Comparison of ENCODE assay signal across 1 cellular context in the genomic region with DNA sequence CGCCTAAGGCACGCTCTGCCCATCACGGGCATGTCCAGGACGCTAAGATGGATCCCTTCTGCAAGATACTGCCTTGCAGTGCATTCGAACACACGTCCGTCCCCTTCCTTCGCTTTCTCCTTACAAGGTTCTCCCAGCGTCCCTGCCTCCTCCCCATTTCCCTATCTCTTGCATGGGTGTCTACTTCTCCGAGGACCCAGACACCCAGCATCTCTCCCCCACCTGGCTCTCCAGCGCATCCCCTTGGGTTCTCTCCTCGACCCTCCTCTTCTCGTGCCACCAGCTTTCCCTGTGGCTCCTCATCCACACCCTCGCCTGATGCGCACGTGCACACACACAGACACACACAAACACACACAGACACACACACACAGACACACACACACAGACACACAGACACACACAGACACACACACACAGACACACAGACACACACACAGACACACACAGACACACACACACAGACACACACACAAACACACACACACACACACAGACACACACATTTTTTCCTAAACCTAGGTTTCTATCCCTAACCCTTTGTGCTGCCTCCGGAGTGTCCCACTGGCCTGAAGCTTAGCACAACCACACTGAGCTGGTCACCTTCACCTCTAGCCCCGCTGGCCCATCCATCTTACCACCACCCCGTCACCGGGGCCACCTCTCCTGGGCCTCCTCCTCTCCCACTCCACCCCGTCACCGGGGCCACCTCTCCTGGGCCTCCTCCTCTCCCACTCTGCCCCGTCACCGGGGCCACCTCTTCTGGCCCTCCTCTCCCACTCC.
TF ChIP-seq lines count a peak whose summit lies in the region.

No MANE protein-coding gene starts in this region.

TF ChIP-seq in HepG2, 621 proteins besides CTCF, POLR2A, EP300 and RAD21 (continued from another document):
- TF ChIP-seq GABPA (IDR thresholded peaks at IDR 0.05; ENCODE audit: low read depth, low read length), result no peak
- no peak for TF ChIP-seq GABPA (CRISPR knock-in tag; IDR thresholded peaks at IDR 0.05; ENCODE audit: low read depth)
- TF ChIP-seq HES4 (CRISPR knock-in tag; IDR thresholded peaks at IDR 0.05; ENCODE audit: borderline replicate concordance), result 0 out of 2 replicates have a peak, but pooled peaks have one; percentile 39
- no peak for TF ChIP-seq NFKBIZ (CRISPR knock-in tag; IDR thresholded peaks at IDR 0.05)
- no peak for TF ChIP-seq ZNF770 (CRISPR knock-in tag; IDR thresholded peaks at IDR 0.05)
- no peak for TF ChIP-seq TARDBP (CRISPR knock-in tag; IDR thresholded peaks at IDR 0.05)
- TF ChIP-seq LRRFIP1 (CRISPR knock-in tag; conservative IDR thresholded peaks at IDR 0.05), result no peak
- TF ChIP-seq, protein P1, sequence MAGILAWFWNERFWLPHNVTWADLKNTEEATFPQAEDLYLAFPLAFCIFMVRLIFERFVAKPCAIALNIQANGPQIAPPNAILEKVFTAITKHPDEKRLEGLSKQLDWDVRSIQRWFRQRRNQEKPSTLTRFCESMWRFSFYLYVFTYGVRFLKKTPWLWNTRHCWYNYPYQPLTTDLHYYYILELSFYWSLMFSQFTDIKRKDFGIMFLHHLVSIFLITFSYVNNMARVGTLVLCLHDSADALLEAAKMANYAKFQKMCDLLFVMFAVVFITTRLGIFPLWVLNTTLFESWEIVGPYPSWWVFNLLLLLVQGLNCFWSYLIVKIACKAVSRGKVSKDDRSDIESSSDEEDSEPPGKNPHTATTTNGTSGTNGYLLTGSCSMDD (CRISPR knock-in tag; IDR thresholded peaks at IDR 0.05), result no peak
- TF ChIP-seq, protein P2, sequence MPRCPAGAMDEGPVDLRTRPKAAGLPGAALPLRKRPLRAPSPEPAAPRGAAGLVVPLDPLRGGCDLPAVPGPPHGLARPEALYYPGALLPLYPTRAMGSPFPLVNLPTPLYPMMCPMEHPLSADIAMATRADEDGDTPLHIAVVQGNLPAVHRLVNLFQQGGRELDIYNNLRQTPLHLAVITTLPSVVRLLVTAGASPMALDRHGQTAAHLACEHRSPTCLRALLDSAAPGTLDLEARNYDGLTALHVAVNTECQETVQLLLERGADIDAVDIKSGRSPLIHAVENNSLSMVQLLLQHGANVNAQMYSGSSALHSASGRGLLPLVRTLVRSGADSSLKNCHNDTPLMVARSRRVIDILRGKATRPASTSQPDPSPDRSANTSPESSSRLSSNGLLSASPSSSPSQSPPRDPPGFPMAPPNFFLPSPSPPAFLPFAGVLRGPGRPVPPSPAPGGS (CRISPR knock-in tag; IDR thresholded peaks at IDR 0.05), result no peak
- TF ChIP-seq BCL6 (CRISPR knock-in tag; IDR thresholded peaks at IDR 0.05), result no peak
- TF ChIP-seq, protein P3, sequence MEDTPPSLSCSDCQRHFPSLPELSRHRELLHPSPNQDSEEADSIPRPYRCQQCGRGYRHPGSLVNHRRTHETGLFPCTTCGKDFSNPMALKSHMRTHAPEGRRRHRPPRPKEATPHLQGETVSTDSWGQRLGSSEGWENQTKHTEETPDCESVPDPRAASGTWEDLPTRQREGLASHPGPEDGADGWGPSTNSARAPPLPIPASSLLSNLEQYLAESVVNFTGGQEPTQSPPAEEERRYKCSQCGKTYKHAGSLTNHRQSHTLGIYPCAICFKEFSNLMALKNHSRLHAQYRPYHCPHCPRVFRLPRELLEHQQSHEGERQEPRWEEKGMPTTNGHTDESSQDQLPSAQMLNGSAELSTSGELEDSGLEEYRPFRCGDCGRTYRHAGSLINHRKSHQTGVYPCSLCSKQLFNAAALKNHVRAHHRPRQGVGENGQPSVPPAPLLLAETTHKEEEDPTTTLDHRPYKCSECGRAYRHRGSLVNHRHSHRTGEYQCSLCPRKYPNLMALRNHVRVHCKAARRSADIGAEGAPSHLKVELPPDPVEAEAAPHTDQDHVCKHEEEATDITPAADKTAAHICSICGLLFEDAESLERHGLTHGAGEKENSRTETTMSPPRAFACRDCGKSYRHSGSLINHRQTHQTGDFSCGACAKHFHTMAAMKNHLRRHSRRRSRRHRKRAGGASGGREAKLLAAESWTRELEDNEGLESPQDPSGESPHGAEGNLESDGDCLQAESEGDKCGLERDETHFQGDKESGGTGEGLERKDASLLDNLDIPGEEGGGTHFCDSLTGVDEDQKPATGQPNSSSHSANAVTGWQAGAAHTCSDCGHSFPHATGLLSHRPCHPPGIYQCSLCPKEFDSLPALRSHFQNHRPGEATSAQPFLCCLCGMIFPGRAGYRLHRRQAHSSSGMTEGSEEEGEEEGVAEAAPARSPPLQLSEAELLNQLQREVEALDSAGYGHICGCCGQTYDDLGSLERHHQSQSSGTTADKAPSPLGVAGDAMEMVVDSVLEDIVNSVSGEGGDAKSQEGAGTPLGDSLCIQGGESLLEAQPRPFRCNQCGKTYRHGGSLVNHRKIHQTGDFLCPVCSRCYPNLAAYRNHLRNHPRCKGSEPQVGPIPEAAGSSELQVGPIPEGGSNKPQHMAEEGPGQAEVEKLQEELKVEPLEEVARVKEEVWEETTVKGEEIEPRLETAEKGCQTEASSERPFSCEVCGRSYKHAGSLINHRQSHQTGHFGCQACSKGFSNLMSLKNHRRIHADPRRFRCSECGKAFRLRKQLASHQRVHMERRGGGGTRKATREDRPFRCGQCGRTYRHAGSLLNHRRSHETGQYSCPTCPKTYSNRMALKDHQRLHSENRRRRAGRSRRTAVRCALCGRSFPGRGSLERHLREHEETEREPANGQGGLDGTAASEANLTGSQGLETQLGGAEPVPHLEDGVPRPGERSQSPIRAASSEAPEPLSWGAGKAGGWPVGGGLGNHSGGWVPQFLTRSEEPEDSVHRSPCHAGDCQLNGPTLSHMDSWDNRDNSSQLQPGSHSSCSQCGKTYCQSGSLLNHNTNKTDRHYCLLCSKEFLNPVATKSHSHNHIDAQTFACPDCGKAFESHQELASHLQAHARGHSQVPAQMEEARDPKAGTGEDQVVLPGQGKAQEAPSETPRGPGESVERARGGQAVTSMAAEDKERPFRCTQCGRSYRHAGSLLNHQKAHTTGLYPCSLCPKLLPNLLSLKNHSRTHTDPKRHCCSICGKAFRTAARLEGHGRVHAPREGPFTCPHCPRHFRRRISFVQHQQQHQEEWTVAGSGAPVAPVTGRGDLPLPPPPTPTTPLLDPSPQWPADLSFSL (CRISPR knock-in tag; IDR thresholded peaks at IDR 0.05), result peak; percentile 96
- TF ChIP-seq ZNF280B (CRISPR knock-in tag; IDR thresholded peaks at IDR 0.05; ENCODE audit: borderline replicate concordance), result no peak
- TF ChIP-seq PBX2 (CRISPR knock-in tag; IDR thresholded peaks at IDR 0.05), result no peak
- no peak for TF ChIP-seq ZNF747 (CRISPR knock-in tag; IDR thresholded peaks at IDR 0.05; ENCODE audit: borderline replicate concordance)
- TF ChIP-seq, protein P4, sequence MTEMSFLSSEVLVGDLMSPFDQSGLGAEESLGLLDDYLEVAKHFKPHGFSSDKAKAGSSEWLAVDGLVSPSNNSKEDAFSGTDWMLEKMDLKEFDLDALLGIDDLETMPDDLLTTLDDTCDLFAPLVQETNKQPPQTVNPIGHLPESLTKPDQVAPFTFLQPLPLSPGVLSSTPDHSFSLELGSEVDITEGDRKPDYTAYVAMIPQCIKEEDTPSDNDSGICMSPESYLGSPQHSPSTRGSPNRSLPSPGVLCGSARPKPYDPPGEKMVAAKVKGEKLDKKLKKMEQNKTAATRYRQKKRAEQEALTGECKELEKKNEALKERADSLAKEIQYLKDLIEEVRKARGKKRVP (CRISPR knock-in tag; IDR thresholded peaks at IDR 0.05), result no peak
- TF ChIP-seq TGIF2 (CRISPR knock-in tag; IDR thresholded peaks at IDR 0.05), result no peak
- TF ChIP-seq ZNF891 (CRISPR knock-in tag; IDR thresholded peaks at IDR 0.05), result no peak
- TF ChIP-seq ZNF788 (CRISPR knock-in tag; IDR thresholded peaks at IDR 0.05; ENCODE audit: borderline replicate concordance), result no peak
- TF ChIP-seq SPEN (CRISPR knock-in tag; IDR thresholded peaks at IDR 0.05; ENCODE audit: low read depth), result 0 out of 2 replicates have a peak, but pooled peaks have one; percentile 24
- TF ChIP-seq RCOR2 (CRISPR knock-in tag; IDR thresholded peaks at IDR 0.05), result no peak
- TF ChIP-seq CREB1 (IDR thresholded peaks at IDR 0.05), result 0 out of 2 replicates have a peak, but pooled peaks have one; percentile 28
- TF ChIP-seq CREB1 (CRISPR knock-in tag; IDR thresholded peaks at IDR 0.05), result no peak
- no peak for TF ChIP-seq ZNF841 (CRISPR knock-in tag; IDR thresholded peaks at IDR 0.05; ENCODE audit: borderline replicate concordance)
- TF ChIP-seq ZMYM2 (CRISPR knock-in tag; IDR thresholded peaks at IDR 0.05), result no peak
- TF ChIP-seq NPAS2 (CRISPR knock-in tag; IDR thresholded peaks at IDR 0.05; ENCODE audit: borderline replicate concordance), result no peak
- no peak for TF ChIP-seq MZF1 (CRISPR knock-in tag; IDR thresholded peaks at IDR 0.05; ENCODE audit: borderline replicate concordance)
